12 cellular contexts compared by ENCODE assay signal in genomic region chr2:47250576-47251403, GRCh38.
A peak's percentile ranks its signal among the peaks of the same experiment; 100 is the strongest.
DNase-seq lines count a peak whose midpoint lies in the region; ATAC-seq and TF ChIP-seq lines count a peak whose summit lies in the region.
"Had no signal": no experiment of that assay in that cellular context is flagged by ENCODE, and none has a peak within 500 bp of the region (broad histone marks: within the 10 kb centered on the region; RNA-seq: fewer than 3 reads in every experiment).

No MANE protein-coding gene starts in this region.

- H3K36me3 ChIP-seq in BLaER1: no peaks in the 10 kb centered on the region
- H3K36me3 ChIP-seq: lower lobe of right lung had no signal

- H3K4me1 ChIP-seq in BLaER1: peaks cover 12% of the 10 kb centered on the region
- H3K4me1 ChIP-seq: lower lobe of right lung had no signal

- ATAC-seq in GM18511 (IDR thresholded peaks at IDR 0.05; ENCODE audit: unreplicated experiment): no peak
- no peak for ATAC-seq in GM21529 (IDR thresholded peaks at IDR 0.05; ENCODE audit: unreplicated experiment)
- ATAC-seq: lower lobe of right lung had no signal

- peak overlapping the region; percentile 36 for H3K4me2 ChIP-seq in BLaER1

- no peak overlapping the region for H3K9ac ChIP-seq in BLaER1

- no peak overlapping the region for H3K27ac ChIP-seq in BLaER1
- H3K27ac ChIP-seq: lower lobe of right lung had no signal

- H3K27ac Mint-ChIP-seq in chondrocyte (ENCODE audit: unreplicated experiment): peak overlapping the region; percentile 22

- no peaks in the 10 kb centered on the region for H3K9me3 Mint-ChIP-seq in chondrocyte (ENCODE audit: low read depth)

- H4K20me1 ChIP-seq in BLaER1: no peaks in the 10 kb centered on the region

- no peak overlapping the region for H3K4me3 Mint-ChIP-seq in chondrocyte (ENCODE audit: unreplicated experiment)

- H3K36me3 Mint-ChIP-seq in chondrocyte (ENCODE audit: low read depth): no peaks in the 10 kb centered on the region

- H3K4me3 ChIP-seq in BLaER1: no peak overlapping the region
- H3K4me3 ChIP-seq: lower lobe of right lung had no signal

- DNase-seq in HPDE6-E6E7 (ENCODE audit: extremely low spot score): peak; percentile 20
- peak; percentile 9 for DNase-seq in NCI-H748 treated with DMSO at 0.1 percent for 48 hours (lab: John Stamatoyannopoulos, UW)
- DNase-seq in chondrocyte (ENCODE audit: low spot score): no peak
- DNase-seq in NCI-H1048 (lab: John Stamatoyannopoulos, UW): no peak
- no peak for DNase-seq in HCEC 1CT
- DNase-seq: activated CD8-positive, alpha-beta memory T cell treated with anti-CD3 and anti-CD28 coated beads, Interleukin-2, amount 50 U/mL, for 4 hours; Karpas-422; lower lobe of right lung; stimulated activated CD4-positive, alpha-beta T cell treated with anti-CD3 and anti-CD28 coated beads, Interleukin-12 subunit alpha, Interleukin-12 subunit beta, amount 100 ng/mL, for 4 hours had no signal

- H3K27me3 Mint-ChIP-seq in chondrocyte (ENCODE audit: low read depth): no peaks in the 10 kb centered on the region

- no peaks in the 10 kb centered on the region for H3K27me3 ChIP-seq in BLaER1

- H3K9me3 ChIP-seq in BLaER1: no peaks in the 10 kb centered on the region
- H3K9me3 ChIP-seq: lower lobe of right lung had no signal

- peaks cover 20% of the 10 kb centered on the region for H3K4me1 Mint-ChIP-seq in chondrocyte (ENCODE audit: low read depth)

- TF ChIP-seq CTCF in chondrocyte (IDR thresholded peaks at IDR 0.05): no peak

Comparison
In these comparisons a context has a peak if more than half of its experiments do, and no peak if none do; other contexts are left out.
1. DNase-seq: peak in HPDE6-E6E7 (single experiment) and NCI-H748 treated with DMSO at 0.1 percent for 48 hours (single experiment); none in chondrocyte (single experiment), NCI-H1048 (single experiment) and HCEC 1CT (single experiment).